Comparison of ENCODE assay signal across 9 cellular contexts in genomic region chr2:8514748-8515389, GRCh38.
DNase-seq lines count a peak whose midpoint lies in the region; ATAC-seq and TF ChIP-seq lines count a peak whose summit lies in the region.
"Had no signal": no experiment of that assay in that cellular context is flagged by ENCODE, and none has a peak within 500 bp of the region (broad histone marks: within the 10 kb centered on the region; RNA-seq: fewer than 3 reads in every experiment).

No MANE protein-coding gene starts in this region.

- no peaks in the 10 kb centered on the region for H3K27me3 Mint-ChIP-seq in activated CD4-positive, alpha-beta T cell treated with anti-CD3 and anti-CD28 coated beads for 36 hours

- H3K9me3 Mint-ChIP-seq in activated CD4-positive, alpha-beta T cell treated with anti-CD3 and anti-CD28 coated beads for 36 hours (ENCODE audit: low read depth) = peaks cover 17% of the 10 kb centered on the region

- H3K9me3 ChIP-seq in spleen = peaks cover 0 to 19% (median 10%) of the 10 kb centered on the region in 8 donors

- peak overlapping the region in 1 of 8 donors; percentile 13 for H3K4me3 ChIP-seq in spleen

- no peak for TF ChIP-seq CTCF in spleen (IDR thresholded peaks at IDR 0.05 in 8 of 11, conservative IDR thresholded peaks at IDR 0.05 in 3 of 11)

- peaks cover 19% of the 10 kb centered on the region for H3K36me3 Mint-ChIP-seq in activated CD4-positive, alpha-beta T cell treated with anti-CD3 and anti-CD28 coated beads for 36 hours (ENCODE audit: low read depth)

- CTCF ChIA-PET in activated CD4-positive, alpha-beta T cell treated with anti-CD3 and anti-CD28 coated beads for 36 hours (lab: Charles Lee) = interaction anchor here (0.6 to 1.8 kb wide), 10 partner anchors 20 to 226 kb away, joined by 3 to 11 read pairs (median 3); partner anchors contain the start of gene ID2

- peaks cover 0 to 8% (median 0%) of the 10 kb centered on the region in 7 donors for H3K27me3 ChIP-seq in spleen (replicated peaks in 1 of 7)

- WGBS in spleen, 5 donors = 31 to 42% (median 37%) methylated on average over 7 of the region's 7 CpGs

- intact Hi-C loops in activated CD4-positive, alpha-beta T cell treated with anti-CD3 and anti-CD28 coated beads for 36 hours (cut with DNase I, micrococcal nuclease) = loop anchor here (1.0 to 2.0 kb wide), 10 partner anchors 27 to 690 kb away; no protein-coding TSS in a partner anchor
- intact Hi-C loops in spleen (cut with DNase I; ENCODE audit: low total_unique reads) = no loop called here

- no peaks in the 10 kb centered on the region for H3K36me3 ChIP-seq in spleen

- H3K27ac Mint-ChIP-seq in activated CD4-positive, alpha-beta T cell treated with anti-CD3 and anti-CD28 coated beads for 36 hours = peak overlapping the region; percentile 93

- H3K4me1 ChIP-seq in spleen = peaks cover 19 to 93% (median 36%) of the 10 kb centered on the region in 6 donors

- H3K27ac ChIP-seq in spleen = peak overlapping the region; percentile 48 to 87 (median 73)
- H3K27ac ChIP-seq: VCaP had no signal

- H3K4me1 Mint-ChIP-seq in activated CD4-positive, alpha-beta T cell treated with anti-CD3 and anti-CD28 coated beads for 36 hours = peaks cover 61% of the 10 kb centered on the region

- H3K4me3 Mint-ChIP-seq in activated CD4-positive, alpha-beta T cell treated with anti-CD3 and anti-CD28 coated beads for 36 hours = peak overlapping the region; percentile 46

- POLR2A ChIA-PET in activated CD4-positive, alpha-beta T cell treated with anti-CD3 and anti-CD28 coated beads for 36 hours (lab: Charles Lee) = interaction anchor here (0.9 to 3.8 kb wide), 12 partner anchors 26 to 170 kb away, joined by 3 to 41 read pairs (median 6); partner anchors contain the start of gene ID2

- peak; percentile 77 for ATAC-seq in activated CD4-positive, alpha-beta T cell treated with anti-CD3 and anti-CD28 coated beads for 36 hours
- peak; percentile 41 for ATAC-seq in HG02970 (IDR thresholded peaks at IDR 0.05; ENCODE audit: low FRiP score, unreplicated experiment)

- TF ChIP-seq POLR2A in spleen (IDR thresholded peaks at IDR 0.05) = no peak

- peak; percentile 82 for DNase-seq in activated CD4-positive, alpha-beta T cell treated with anti-CD3 and anti-CD28 coated beads for 36 hours
- DNase-seq in activated CD4-positive, alpha-beta T cell treated with anti-CD3 and anti-CD28 coated beads, Interleukin-2, amount 50 U/mL, for 1 hour = no peak
- DNase-seq in activated CD4-positive, alpha-beta T cell treated with anti-CD3 and anti-CD28 coated beads for 4 hours = peak; percentile 26 to 40
- DNase-seq in spleen (no peak), H4 (ENCODE audit: low spot score) (no peak), NCI-H748 treated with DMSO at 0.1 percent for 48 hours (lab: John Stamatoyannopoulos, UW) (no peak)
- no peak for DNase-seq in effector CD8-positive, alpha-beta T cell (lab: John Stamatoyannopoulos, UW)

Comparison
In these comparisons a context has a peak if more than half of its experiments do, and no peak if none do; other contexts are left out.
1. DNase-seq: peak in activated CD4-positive, alpha-beta T cell treated with anti-CD3 and anti-CD28 coated beads for 36 hours (single experiment) and activated CD4-positive, alpha-beta T cell treated with anti-CD3 and anti-CD28 coated beads for 4 hours (2 of 2); none in activated CD4-positive, alpha-beta T cell treated with anti-CD3 and anti-CD28 coated beads, Interleukin-2, amount 50 U/mL, for 1 hour (single experiment), spleen (single experiment), effector CD8-positive, alpha-beta T cell (single experiment), H4 (single experiment) and NCI-H748 treated with DMSO at 0.1 percent for 48 hours (single experiment).